ENCODE assay signal across 13 cellular contexts in genomic region chr1:101022294-101022693, GRCh38. TPM values are rescaled to one million over a fixed set of nuclear protein-coding genes. Genes with fewer than 3 reads are reported as not detected.
DNase-seq lines count a peak whose midpoint lies in the region; ATAC-seq and TF ChIP-seq lines count a peak whose summit lies in the region.
"Had no signal": no experiment of that assay in that cellular context is flagged by ENCODE, and none has a peak within 500 bp of the region (broad histone marks: within the 10 kb centered on the region; RNA-seq: fewer than 3 reads in every experiment).

No MANE protein-coding gene starts in this region.

- H3K9me3 ChIP-seq in IMR-90 (ENCODE audit: control insufficient read depth, insufficient read depth, low read length) = no peaks in the 10 kb centered on the region
- H3K9me3 ChIP-seq in left lung = no peaks in the 10 kb centered on the region
- H3K9me3 ChIP-seq: heart right ventricle had no signal

- in situ Hi-C loops in IMR-90 (cut with MboI; ENCODE audit: low sequenced_read_pairs) = no loop called here

- TF ChIP-seq RAD21 in IMR-90 (IDR thresholded peaks at IDR 0.05; ENCODE audit: low read length) = no peak

- no peak overlapping the region for H3K4ac ChIP-seq in IMR-90 (ENCODE audit: low read depth, low read length)

- WGBS in IMR-90 (ENCODE audit: extremely low coverage in 2 of 2, insufficient read length in 1 of 2), 2 experiments = no CpG with 5 or more reads among the region's 3 CpGs

- no peak for TF ChIP-seq CTCF in IMR-90 (conservative IDR thresholded peaks at IDR 0.05; ENCODE audit: low read depth, low read length)
- no peak for TF ChIP-seq CTCF in WTC11 (IDR thresholded peaks at IDR 0.05)
- no peak for TF ChIP-seq CTCF in mesothelial cell of epicardium (IDR thresholded peaks at IDR 0.05; ENCODE audit: unreplicated experiment)
- TF ChIP-seq CTCF in left lung (IDR thresholded peaks at IDR 0.05) = no peak

- H3K4me1 ChIP-seq in IMR-90 (ENCODE audit: control insufficient read depth, insufficient read depth, low read length) (0 out of 2 replicates have a peak, but pooled peaks cover 2% of the 10 kb centered on the region), left lung (peaks cover 0 to 36% of the 10 kb centered on the region in 2 donors)

- H4K8ac ChIP-seq in IMR-90 (ENCODE audit: low read depth in 2 of 2, low read length in 2 of 2) = no peak overlapping the region

- no peak overlapping the region for H4K91ac ChIP-seq in IMR-90 (ENCODE audit: insufficient read depth, low read depth, low read length)

- H4K5ac ChIP-seq in IMR-90 (ENCODE audit: low read depth, low read length) = no peak overlapping the region

- H3K4me2 ChIP-seq in IMR-90 (ENCODE audit: low read depth, low read length) = no peak overlapping the region

- H3K18ac ChIP-seq in IMR-90 (ENCODE audit: low read depth, low read length) = no peak overlapping the region

- no peak overlapping the region for H2AK9ac ChIP-seq in IMR-90 (replicated peaks; ENCODE audit: low read depth, low read length, poor library complexity)

- H3K27ac Mint-ChIP-seq in WTC11 (peak overlapping the region; percentile 32), mesothelial cell of epicardium (peak overlapping the region; percentile 15)

- no peak overlapping the region for H2BK5ac ChIP-seq in IMR-90 (ENCODE audit: low read depth, low read length, poor library complexity, severe bottlenecking)

- H3K4me1 Mint-ChIP-seq in WTC11 (peaks cover 28% of the 10 kb centered on the region), mesothelial cell of epicardium (peaks cover 19% of the 10 kb centered on the region)

- POLR2A ChIA-PET in IMR-90 (lab: Charles Lee; ENCODE audit: unreplicated experiment) (no interaction called here), WTC11 (lab: Charles Lee) (no interaction called here)

- intact Hi-C loops in IMR-90 (cut with micrococcal nuclease) (no loop called here), left lung (cut with DNase I) (no loop called here)

- H3K27ac ChIP-seq in IMR-90 (ENCODE audit: insufficient read depth, low read length) (no peak overlapping the region), left lung (peak overlapping the region in 1 of 2 donors; percentile 19)
- H3K27ac ChIP-seq: heart right ventricle had no signal

- H3K36me3 Mint-ChIP-seq in WTC11 (peaks cover 20% of the 10 kb centered on the region), mesothelial cell of epicardium (peaks cover 22% of the 10 kb centered on the region)

- H3K56ac ChIP-seq in IMR-90 (ENCODE audit: extremely low read depth, insufficient read depth, low read length) = no peak overlapping the region

- no peak overlapping the region for H2BK20ac ChIP-seq in IMR-90 (ENCODE audit: low read depth, low read length)

- no peaks in the 10 kb centered on the region for H3K27me3 Mint-ChIP-seq in WTC11 (ENCODE audit: low read depth)
- H3K27me3 Mint-ChIP-seq in mesothelial cell of epicardium (ENCODE audit: low read depth) = no peaks in the 10 kb centered on the region

- no peaks in the 10 kb centered on the region; the same call in 1 of the 2 replicates for H3K9me1 ChIP-seq in IMR-90 (ENCODE audit: insufficient read depth, low read length)

- DNase-seq in DMS153 treated with DMSO at 0.1 percent for 48 hours (lab: John Stamatoyannopoulos, UW; ENCODE audit: unreplicated experiment) = peak; percentile 51
- DNase-seq in IMR-90 = peak; percentile 77
- no peak for DNase-seq in WTC11 (ENCODE audit: low spot score)
- no peak for DNase-seq in mesothelial cell of epicardium (ENCODE audit: low spot score in 2 of 2, unreplicated experiment in 2 of 2)
- DNase-seq in left lung = no peak
- DNase-seq: activated CD4-positive, CD25-positive, alpha-beta regulatory T cell; Calu3; heart right ventricle; NCI-H526 treated with DMSO at 0.1 percent for 48 hours; nucleus accumbens; trophoblast cell had no signal

- BruUV-seq in IMR-90 (replicated peaks; lab: Mats Ljungman, UMichigan) = no TSS peak

- no peaks in the 10 kb centered on the region for H3K9me3 Mint-ChIP-seq in WTC11
- H3K9me3 Mint-ChIP-seq in mesothelial cell of epicardium = no peaks in the 10 kb centered on the region

- H3K9ac ChIP-seq in IMR-90 (ENCODE audit: low read depth, low read length) = no peak overlapping the region

- H3K4me3 ChIP-seq in IMR-90 (ENCODE audit: insufficient read depth, low read depth, low read length) (no peak overlapping the region), left lung (no peak overlapping the region)
- H3K4me3 ChIP-seq: heart right ventricle had no signal

- dilution Hi-C loops in IMR-90 (cut with HindIII; ENCODE audit: low sequenced_read_pairs, unreplicated experiment) = no loop called here

- no peaks in the 10 kb centered on the region for H3K27me3 ChIP-seq in IMR-90 (ENCODE audit: control insufficient read depth, insufficient read depth, low read length)
- H3K27me3 ChIP-seq in left lung = no peaks in the 10 kb centered on the region
- H3K27me3 ChIP-seq: heart right ventricle had no signal

- no peak overlapping the region for H2BK15ac ChIP-seq in IMR-90 (ENCODE audit: low read depth, low read length)

- H3K14ac ChIP-seq in IMR-90 (replicated peaks; ENCODE audit: low read depth, low read length) = no peak overlapping the region

- peaks cover 3% of the 10 kb centered on the region for H3K36me3 ChIP-seq in IMR-90 (ENCODE audit: control insufficient read depth, insufficient read depth, low read length)
- H3K36me3 ChIP-seq in left lung = no peaks in the 10 kb centered on the region

- H2AK5ac ChIP-seq in IMR-90 (ENCODE audit: low read depth, low read length) = no peak overlapping the region

- no peak for TF ChIP-seq POLR2A in IMR-90 (IDR thresholded peaks at IDR 0.05; ENCODE audit: low read depth, low read length)

- ATAC-seq in IMR-90 (ENCODE audit: low read depth) (peak; percentile 8), WTC11 (no peak), left lung (no peak), GM18517 (IDR thresholded peaks at IDR 0.05; ENCODE audit: unreplicated experiment) (no peak), GM18511 (IDR thresholded peaks at IDR 0.05; ENCODE audit: unreplicated experiment) (no peak)
- ATAC-seq: heart right ventricle had no signal

- no peaks in the 10 kb centered on the region for H4K20me1 ChIP-seq in IMR-90 (ENCODE audit: insufficient read depth, low read length)

- H3K23ac ChIP-seq in IMR-90 (ENCODE audit: low read depth, low read length) = no peak overlapping the region

- H3K4me3 Mint-ChIP-seq in WTC11 = no peak overlapping the region; the same call in 1 of the 2 replicates
- H3K4me3 Mint-ChIP-seq in mesothelial cell of epicardium = no peak overlapping the region

- CTCF ChIA-PET in IMR-90 (lab: Yijun Ruan, JAX) (no interaction called here), WTC11 (lab: Charles Lee) (no interaction called here)

- H2AFZ ChIP-seq in IMR-90 (replicated peaks; ENCODE audit: low read length, poor library complexity) = no peak overlapping the region

- H3K79me1 ChIP-seq in IMR-90 (ENCODE audit: low read depth in 1 of 2, low read length in 2 of 2) = peaks cover 14 to 40% of the 10 kb centered on the region in 2 experiments; a peak in 3 of 4 replicates

- H2BK120ac ChIP-seq in IMR-90 (ENCODE audit: low read depth, low read length) = no peak overlapping the region

TF ChIP-seq in IMR-90, 13 proteins besides CTCF, POLR2A, EP300 and RAD21:
- TF ChIP-seq CEBPB (IDR thresholded peaks at IDR 0.05; ENCODE audit: low read depth, low read length) (peak; percentile 92), BHLHE40 (IDR thresholded peaks at IDR 0.05; ENCODE audit: low read depth, low read length) (no peak), MAZ (IDR thresholded peaks at IDR 0.05; ENCODE audit: borderline replicate concordance, low read depth, low read length) (no peak), CHD1 (IDR thresholded peaks at IDR 0.05; ENCODE audit: low read depth, low read length) (no peak)
TF ChIP-seq in IMR-90: peak in this region for 1.

TF ChIP-seq in WTC11, 78 proteins besides CTCF, POLR2A, EP300 and RAD21 (continues in another document):
- TF ChIP-seq, protein P1, sequence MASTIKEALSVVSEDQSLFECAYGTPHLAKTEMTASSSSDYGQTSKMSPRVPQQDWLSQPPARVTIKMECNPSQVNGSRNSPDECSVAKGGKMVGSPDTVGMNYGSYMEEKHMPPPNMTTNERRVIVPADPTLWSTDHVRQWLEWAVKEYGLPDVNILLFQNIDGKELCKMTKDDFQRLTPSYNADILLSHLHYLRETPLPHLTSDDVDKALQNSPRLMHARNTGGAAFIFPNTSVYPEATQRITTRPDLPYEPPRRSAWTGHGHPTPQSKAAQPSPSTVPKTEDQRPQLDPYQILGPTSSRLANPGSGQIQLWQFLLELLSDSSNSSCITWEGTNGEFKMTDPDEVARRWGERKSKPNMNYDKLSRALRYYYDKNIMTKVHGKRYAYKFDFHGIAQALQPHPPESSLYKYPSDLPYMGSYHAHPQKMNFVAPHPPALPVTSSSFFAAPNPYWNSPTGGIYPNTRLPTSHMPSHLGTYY (CRISPR knock-in tag; IDR thresholded peaks at IDR 0.05) = no peak
- TF ChIP-seq ATF1 (CRISPR knock-in tag; IDR thresholded peaks at IDR 0.05) = no peak
- TF ChIP-seq TP53 (CRISPR knock-in tag; IDR thresholded peaks at IDR 0.05) = no peak
- no peak for TF ChIP-seq TEAD1 (CRISPR knock-in tag; IDR thresholded peaks at IDR 0.05)
- TF ChIP-seq CREM (CRISPR knock-in tag; IDR thresholded peaks at IDR 0.05) = no peak
- TF ChIP-seq SMAD3 (CRISPR knock-in tag; IDR thresholded peaks at IDR 0.05; ENCODE audit: borderline replicate concordance) = no peak
- TF ChIP-seq ESRRA (CRISPR knock-in tag; IDR thresholded peaks at IDR 0.05; ENCODE audit: borderline replicate concordance) = no peak
- TF ChIP-seq IRF1 (CRISPR knock-in tag; IDR thresholded peaks at IDR 0.05) = no peak

RNA-seq across cellular contexts. Expression of gene DPH5, which starts 3.3 kb away (rescaled TPM):
- total RNA-seq in IMR-90 (2012; rRNA removed) (32.3 and 45.5 TPM in 2 replicates), WTC11 (2021) (64.8 to 66.3 TPM (median 65.5 TPM) in 3 replicates), mesothelial cell of epicardium (58.6 to 65.5 TPM (median 61.7 TPM) in 3 replicates), left lung (10 to 100 TPM; 26.9 to 27.1 TPM)
- 34.9 and 42.0 TPM in 2 replicates for polyA plus RNA-seq in IMR-90 (2012; rRNA removed)
- 9.5 and 24.6 TPM in 2 replicates for polyA plus RNA-seq in IMR-90 (2012; cell fraction: cytosol; rRNA removed)
- 3.5 and 26.4 TPM in 2 replicates for polyA plus RNA-seq in IMR-90 (2012; cell fraction: nucleus; rRNA removed; ENCODE audit: low replicate concordance)

Comparison
In these comparisons a context has a peak if more than half of its experiments do, and no peak if none do; other contexts are left out.
1. DNase-seq: peak in DMS153 treated with DMSO at 0.1 percent for 48 hours (single experiment) and IMR-90 (single experiment); none in WTC11 (single experiment), mesothelial cell of epicardium (0 of 2) and left lung (0 of 2).